ENCODE assay signal across 17 cellular contexts in genomic region chr5:421901-422300, GRCh38.
"Had no signal": no experiment of that assay in that cellular context is flagged by ENCODE, and none has a peak within 500 bp of the region (broad histone marks: within the 10 kb centered on the region; RNA-seq: fewer than 3 reads in every experiment).

No MANE protein-coding gene starts in this region.

- H3K36me3 Mint-ChIP-seq: natural killer cell had no signal

- H3K9me3 Mint-ChIP-seq: central memory CD8-positive, alpha-beta T cell had no signal

- H3K4me3 ChIP-seq: body of pancreas, dorsolateral prefrontal cortex, SJSA1, stomach, thyroid gland, uterus had no signal

- H3K4me1 Mint-ChIP-seq: central memory CD8-positive, alpha-beta T cell had no signal

- H3K36me3 ChIP-seq: stomach, thyroid gland, uterus had no signal

- DNase-seq: activated CD4-positive, alpha-beta T cell treated with anti-CD3 and anti-CD28 coated beads, Interleukin-2, amount 50 U/mL, for 4 hours; activated T-cell treated with anti-CD3 and anti-CD28 coated beads, Interleukin-2, amount 50 U/mL, for 48 hours; body of pancreas; glutamatergic neuron; mammary epithelial cell; natural killer cell; nucleus accumbens; stimulated activated CD4-positive, alpha-beta T cell treated with anti-CD3 and anti-CD28 coated beads, Interleukin-12 subunit alpha, Interleukin-12 subunit beta, amount 100 ng/mL, for 4 hours; stimulated activated CD4-positive, alpha-beta T cell treated with anti-CD3 and anti-CD28 coated beads, Interleukin-2, amount 100 ng/mL, for 48 hours; stomach; thyroid gland; uterus had no signal

- H3K27me3 Mint-ChIP-seq: central memory CD8-positive, alpha-beta T cell had no signal

- H3K27me3 ChIP-seq: body of pancreas, dorsolateral prefrontal cortex, SJSA1, thyroid gland, uterus had no signal

- ATAC-seq: body of pancreas, esophagus mucosa, left cardiac atrium, natural killer cell had no signal

- H3K9me3 ChIP-seq: body of pancreas, SJSA1, stomach, thyroid gland, uterus had no signal

- H3K4me1 ChIP-seq: body of pancreas, stomach, thyroid gland, uterus had no signal

- H3K4me3 Mint-ChIP-seq: central memory CD8-positive, alpha-beta T cell; natural killer cell had no signal

- H3K27ac ChIP-seq: body of pancreas, dorsolateral prefrontal cortex, SJSA1, stomach, thyroid gland, uterus had no signal

- H3K27ac Mint-ChIP-seq: natural killer cell had no signal
